In the genomic region with DNA sequence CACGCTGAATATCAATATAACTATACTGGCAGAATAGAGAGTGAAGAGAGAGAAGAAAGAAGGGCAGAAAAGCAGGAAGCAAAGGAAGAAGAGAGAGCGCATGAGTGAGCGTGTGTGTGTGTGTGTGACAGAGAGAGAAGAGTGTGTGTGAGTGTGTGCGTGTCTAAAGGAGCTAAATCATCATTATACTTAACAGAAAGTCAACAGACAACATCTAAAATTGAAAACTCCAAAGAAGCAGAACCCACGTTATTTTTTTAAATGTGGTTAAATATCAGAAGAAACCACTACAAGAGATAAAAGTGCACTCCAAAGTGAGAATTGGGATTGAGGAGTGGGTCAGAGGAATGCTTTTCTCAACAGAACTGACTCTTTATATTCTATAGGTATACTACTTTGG, we compare ENCODE assay signal across 16 cellular contexts.
DNase-seq lines count a peak whose midpoint lies in the region; ATAC-seq, FAIRE-seq and TF ChIP-seq lines count a peak whose summit lies in the region.
"Had no signal": no experiment of that assay in that cellular context is flagged by ENCODE, and none has a peak within 500 bp of the region (broad histone marks: within the 10 kb centered on the region; RNA-seq: fewer than 3 reads in every experiment).

No MANE protein-coding gene starts in this region.

- SMC1A ChIA-PET in GM12878 (lab: Charles Lee; ENCODE audit: uncharacterized antibody, unreplicated experiment) = interaction anchor here (0.7 to 2.9 kb wide), 9 partner anchors 10 to 327 kb away, joined by 3 to 9 read pairs (median 4); no protein-coding TSS in a partner anchor

- no peak for TF ChIP-seq RAD21 in GM12878 (IDR thresholded peaks at IDR 0.05; ENCODE audit: insufficient read depth, low read depth, low read length)

- TF ChIP-seq EP300 in GM12878 (IDR thresholded peaks at IDR 0.05; ENCODE audit: borderline replicate concordance in 1 of 2, control insufficient read depth in 1 of 2, low read depth in 2 of 2, low read length in 2 of 2) = no peak

- no peaks in the 10 kb centered on the region for H3K9me3 ChIP-seq in GM12878 (replicated peaks; ENCODE audit: control insufficient read depth, insufficient read depth, low read length)
- no peaks in the 10 kb centered on the region for H3K9me3 ChIP-seq in small intestine (ENCODE audit: control insufficient read depth, low read depth)
- H3K9me3 ChIP-seq: HAP-1 had no signal

- H3K27me3 ChIP-seq in GM12878 (replicated peaks in 1 of 2; ENCODE audit: control insufficient read depth in 2 of 2, insufficient read depth in 2 of 2, low read length in 1 of 2) (no peaks in the 10 kb centered on the region), small intestine (ENCODE audit: control insufficient read depth in 2 of 2, insufficient read depth in 2 of 2, low read length in 2 of 2) (no peaks in the 10 kb centered on the region)

- intact Hi-C loops in GM12878 (cut with micrococcal nuclease; ENCODE audit: unreplicated experiment) = no loop called here

- TF ChIP-seq POLR2A in GM12878 (IDR thresholded peaks at IDR 0.05; ENCODE audit: low read depth, low read length) = no peak

- H3K4me2 ChIP-seq in GM12878 (ENCODE audit: control insufficient read depth, insufficient read depth) = no peak overlapping the region

- CTCF ChIA-PET in GM12878 (lab: Yijun Ruan, JAX) = interaction anchor here (1.2 to 2.2 kb wide), 2 partner anchors 20 to 28 kb away, joined by 4 to 5 read pairs; no protein-coding TSS in a partner anchor

- H3K9ac ChIP-seq in GM12878 (ENCODE audit: control insufficient read depth, insufficient read depth, low read length) = no peak overlapping the region

- H3K4me1 ChIP-seq in GM12878 (ENCODE audit: control insufficient read depth, insufficient read depth, low read length) = peaks cover 12% of the 10 kb centered on the region
- H3K4me1 ChIP-seq in small intestine (ENCODE audit: control insufficient read depth in 2 of 2, insufficient read depth in 1 of 2, low read depth in 1 of 2, low read length in 1 of 2) = no peaks in the 10 kb centered on the region

- TF ChIP-seq CTCF in D721Med (IDR thresholded peaks at IDR 0.05; ENCODE audit: insufficient read depth, missing control alignments) = no peak
- TF ChIP-seq CTCF in GM12878 (IDR thresholded peaks at IDR 0.05 in 2 of 3, conservative IDR thresholded peaks at IDR 0.05 in 1 of 3; ENCODE audit: control insufficient read depth in 2 of 3, extremely low read depth in 1 of 3, insufficient read depth in 1 of 3, low read depth in 3 of 3, low read length in 3 of 3) = no peak

- POLR2A ChIA-PET in GM12878 (lab: Charles Lee) = interaction anchor here (0.9 to 1.7 kb wide), 3 partner anchors 11 to 48 kb away, joined by 3 to 6 read pairs (median 4); no protein-coding TSS in a partner anchor

- H3K27ac ChIP-seq in GM12878 (ENCODE audit: control insufficient read depth, insufficient read depth) (no peak overlapping the region), small intestine (ENCODE audit: low read depth in 1 of 2, low read length in 1 of 2) (no peak overlapping the region)

- RAD21 ChIA-PET in GM12878 (lab: Charles Lee; ENCODE audit: unreplicated experiment) = interaction anchor here (0.8 to 1.6 kb wide), 6 partner anchors 20 to 50 kb away, joined by 3 to 7 read pairs (median 4); no protein-coding TSS in a partner anchor

- H3K4me3 ChIP-seq in GM12878 (no peak overlapping the region), small intestine (ENCODE audit: low read depth in 1 of 2, low read length in 2 of 2) (no peak overlapping the region)
- H3K4me3 ChIP-seq: HAP-1 had no signal

- H4K20me1 ChIP-seq in GM12878 (ENCODE audit: control insufficient read depth, insufficient read depth) = no peaks in the 10 kb centered on the region

- FAIRE-seq in D721Med (lab: Jason Lieb, UNC) (peak; percentile 25), GM12878 (lab: Jason Lieb, UNC) (no peak), small intestine (lab: Jason Lieb, UNC) (no peak)

- WGBS in GM12878 (ENCODE audit: insufficient coverage, insufficient replicate concordance, low lambda C conversion rate, missing lambda C conversion rate) = 58% methylated on average over 5 of the region's 5 CpGs
- WGBS in small intestine, 3 donors = 92 to 97% (median 95%) methylated on average over 5 of the region's 5 CpGs

- ATAC-seq in GM12878 (no peak), GM21717 (IDR thresholded peaks at IDR 0.05; ENCODE audit: unreplicated experiment) (no peak)

- DNase-seq in NCI-H82 (lab: John Stamatoyannopoulos, UW) (peak; percentile 17), NCI-H82 treated with DMSO at 0.1 percent for 48 hours (lab: John Stamatoyannopoulos, UW; ENCODE audit: unreplicated experiment) (no peak), D721Med (ENCODE audit: insufficient read length, low spot score) (no peak), NAMALWA (ENCODE audit: low spot score) (peak; percentile 23), GM12878 (ENCODE audit: low read depth, low spot score) (no peak), islet precursor cell (no peak), small intestine (no peak)
- DNase-seq: 8988T, C1 segment of cervical spinal cord, EL, NCI-H1105, NCI-H2171 treated with DMSO at 0.1 percent for 48 hours, NCI-H510A, SHP77 treated with DMSO at 0.1 percent for 48 hours had no signal

- no peaks in the 10 kb centered on the region for H3K79me2 ChIP-seq in GM12878 (ENCODE audit: control insufficient read depth, insufficient read depth, low read length)

- H2AFZ ChIP-seq in GM12878 (ENCODE audit: control insufficient read depth, low read depth, low read length) = no peak overlapping the region

- in situ Hi-C loops in GM12878 (cut with MboI) = no loop called here

- H3K36me3 ChIP-seq in GM12878 (ENCODE audit: control insufficient read depth in 2 of 2, insufficient read depth in 2 of 2, low read length in 1 of 2) (no peaks in the 10 kb centered on the region), small intestine (ENCODE audit: control insufficient read depth in 2 of 2, insufficient read depth in 2 of 2, low read length in 2 of 2) (no peaks in the 10 kb centered on the region)

- no TSS peak for BruUV-seq in GM12878 (replicated peaks; lab: Mats Ljungman, UMichigan)

TF ChIP-seq in GM12878, 131 proteins besides CTCF, POLR2A, EP300 and RAD21:
- TF ChIP-seq, protein P1, sequence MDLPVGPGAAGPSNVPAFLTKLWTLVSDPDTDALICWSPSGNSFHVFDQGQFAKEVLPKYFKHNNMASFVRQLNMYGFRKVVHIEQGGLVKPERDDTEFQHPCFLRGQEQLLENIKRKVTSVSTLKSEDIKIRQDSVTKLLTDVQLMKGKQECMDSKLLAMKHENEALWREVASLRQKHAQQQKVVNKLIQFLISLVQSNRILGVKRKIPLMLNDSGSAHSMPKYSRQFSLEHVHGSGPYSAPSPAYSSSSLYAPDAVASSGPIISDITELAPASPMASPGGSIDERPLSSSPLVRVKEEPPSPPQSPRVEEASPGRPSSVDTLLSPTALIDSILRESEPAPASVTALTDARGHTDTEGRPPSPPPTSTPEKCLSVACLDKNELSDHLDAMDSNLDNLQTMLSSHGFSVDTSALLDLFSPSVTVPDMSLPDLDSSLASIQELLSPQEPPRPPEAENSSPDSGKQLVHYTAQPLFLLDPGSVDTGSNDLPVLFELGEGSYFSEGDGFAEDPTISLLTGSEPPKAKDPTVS (IDR thresholded peaks at IDR 0.05; ENCODE audit: low read depth, low read length) = no peak
- TF ChIP-seq NFXL1 (IDR thresholded peaks at IDR 0.05; ENCODE audit: borderline replicate concordance) (peak; percentile 82; the same call in 1 of the 2 replicates), SIX5 (IDR thresholded peaks at IDR 0.05; ENCODE audit: low read depth, low read length, severe bottlenecking) (no peak), MYB (IDR thresholded peaks at IDR 0.05; ENCODE audit: borderline replicate concordance, low read depth, low read length) (no peak), ETV6 (conservative IDR thresholded peaks at IDR 0.05 in 1 of 2, IDR thresholded peaks at IDR 0.05 in 1 of 2; ENCODE audit: borderline replicate concordance in 1 of 2, low read depth in 1 of 2) (peak in 1 of 2 experiments; percentile 93; a peak in 2 of 4 replicates)

Comparison
In these comparisons a context has a peak if more than half of its experiments do, and no peak if none do; other contexts are left out.
1. DNase-seq: peak in NCI-H82 (single experiment) and NAMALWA (single experiment); none in NCI-H82 treated with DMSO at 0.1 percent for 48 hours (single experiment), D721Med (single experiment), GM12878 (single experiment), islet precursor cell (single experiment) and small intestine (single experiment).